ENCODE assay signal across 8 cellular contexts in genomic region chr3:64187065-64187959, GRCh38. TPM values are rescaled to one million over a fixed set of nuclear protein-coding genes. Genes with fewer than 3 reads are reported as not detected.
DNase-seq lines count a peak whose midpoint lies in the region; ATAC-seq and TF ChIP-seq lines count a peak whose summit lies in the region.

No MANE protein-coding gene starts in this region.

- POLR2A ChIA-PET in activated CD4-positive, alpha-beta memory T cell treated with anti-CD3 and anti-CD28 coated beads, Interleukin-2, amount 10 ng/mL, durations not matched to agents 7 days and 5 days (lab: Charles Lee): no interaction called here

- H3K9me3 ChIP-seq in endodermal cell (ENCODE audit: control insufficient read depth, low read length) (no peaks in the 10 kb centered on the region), mucosa of descending colon (no peaks in the 10 kb centered on the region)

- intact Hi-C loops in mucosa of descending colon (cut with DNase I, micrococcal nuclease): no loop called here

- CTCF ChIA-PET in activated CD4-positive, alpha-beta memory T cell treated with anti-CD3 and anti-CD28 coated beads, Interleukin-2, amount 10 ng/mL, durations not matched to agents 7 days and 5 days (lab: Charles Lee): no interaction called here

- peak overlapping the region; percentile 67 for H3K27ac ChIP-seq in endodermal cell (ENCODE audit: low read depth, low read length)

- no peak overlapping the region for H3K4me3 Mint-ChIP-seq in endodermal cell
- no peak overlapping the region for H3K4me3 Mint-ChIP-seq in activated CD4-positive, alpha-beta memory T cell treated with anti-CD3 and anti-CD28 coated beads, Interleukin-2, amount 10 ng/mL, durations not matched to agents 7 days and 5 days
- H3K4me3 Mint-ChIP-seq in activated naive CD8-positive, alpha-beta T cell treated with anti-CD3 and anti-CD28 coated beads for 36 hours: no peak overlapping the region

- peaks cover 12% of the 10 kb centered on the region for H3K4me1 ChIP-seq in endodermal cell (ENCODE audit: control insufficient read depth, insufficient read depth, low read length)
- no peaks in the 10 kb centered on the region for H3K4me1 ChIP-seq in mucosa of descending colon (ENCODE audit: low read depth)

- H3K27ac Mint-ChIP-seq in endodermal cell: no peak overlapping the region
- no peak overlapping the region for H3K27ac Mint-ChIP-seq in activated CD4-positive, alpha-beta memory T cell treated with anti-CD3 and anti-CD28 coated beads, Interleukin-2, amount 10 ng/mL, durations not matched to agents 7 days and 5 days
- no peak overlapping the region for H3K27ac Mint-ChIP-seq in activated naive CD8-positive, alpha-beta T cell treated with anti-CD3 and anti-CD28 coated beads for 36 hours

- no peak overlapping the region for H3K9ac ChIP-seq in endodermal cell (ENCODE audit: extremely low read depth, low read length, poor library complexity, severe bottlenecking)

- H3K27me3 ChIP-seq in endodermal cell (ENCODE audit: control insufficient read depth, insufficient read depth, low read length, poor library complexity, severe bottlenecking): no peaks in the 10 kb centered on the region

- H3K4me1 Mint-ChIP-seq in endodermal cell: peaks cover 19% of the 10 kb centered on the region
- no peaks in the 10 kb centered on the region for H3K4me1 Mint-ChIP-seq in activated CD4-positive, alpha-beta memory T cell treated with anti-CD3 and anti-CD28 coated beads, Interleukin-2, amount 10 ng/mL, durations not matched to agents 7 days and 5 days
- H3K4me1 Mint-ChIP-seq in activated naive CD8-positive, alpha-beta T cell treated with anti-CD3 and anti-CD28 coated beads for 36 hours: no peaks in the 10 kb centered on the region

- 66 to 84% methylated on average over 8 to 9 of the region's 9 CpGs for WGBS in endodermal cell (ENCODE audit: insufficient coverage in 1 of 2, insufficient read length in 1 of 2), 2 experiments

- no peaks in the 10 kb centered on the region for H3K36me3 Mint-ChIP-seq in endodermal cell (ENCODE audit: low read depth)
- H3K36me3 Mint-ChIP-seq in activated CD4-positive, alpha-beta memory T cell treated with anti-CD3 and anti-CD28 coated beads, Interleukin-2, amount 10 ng/mL, durations not matched to agents 7 days and 5 days (ENCODE audit: low read depth): no peaks in the 10 kb centered on the region
- H3K36me3 Mint-ChIP-seq in activated naive CD8-positive, alpha-beta T cell treated with anti-CD3 and anti-CD28 coated beads for 36 hours: no peaks in the 10 kb centered on the region

- no peak overlapping the region for H3K4me3 ChIP-seq in endodermal cell (ENCODE audit: low read length)
- H3K4me3 ChIP-seq in mucosa of descending colon: no peak overlapping the region

- H3K36me3 ChIP-seq in endodermal cell (ENCODE audit: control insufficient read depth, insufficient read depth, low read length): no peaks in the 10 kb centered on the region
- H3K36me3 ChIP-seq in mucosa of descending colon (ENCODE audit: low read depth): no peaks in the 10 kb centered on the region

- no peaks in the 10 kb centered on the region for H3K27me3 Mint-ChIP-seq in endodermal cell (ENCODE audit: insufficient read depth)
- H3K27me3 Mint-ChIP-seq in activated CD4-positive, alpha-beta memory T cell treated with anti-CD3 and anti-CD28 coated beads, Interleukin-2, amount 10 ng/mL, durations not matched to agents 7 days and 5 days: no peaks in the 10 kb centered on the region
- no peaks in the 10 kb centered on the region for H3K27me3 Mint-ChIP-seq in activated naive CD8-positive, alpha-beta T cell treated with anti-CD3 and anti-CD28 coated beads for 36 hours

- no peaks in the 10 kb centered on the region for H3K9me3 Mint-ChIP-seq in endodermal cell
- H3K9me3 Mint-ChIP-seq in activated CD4-positive, alpha-beta memory T cell treated with anti-CD3 and anti-CD28 coated beads, Interleukin-2, amount 10 ng/mL, durations not matched to agents 7 days and 5 days: no peaks in the 10 kb centered on the region
- no peaks in the 10 kb centered on the region for H3K9me3 Mint-ChIP-seq in activated naive CD8-positive, alpha-beta T cell treated with anti-CD3 and anti-CD28 coated beads for 36 hours

- TF ChIP-seq CTCF in endodermal cell (conservative IDR thresholded peaks at IDR 0.05) (no peak), mucosa of descending colon (IDR thresholded peaks at IDR 0.05) (no peak)

- peak; percentile 81 for ATAC-seq in mucosa of descending colon
- ATAC-seq in GM21528 (IDR thresholded peaks at IDR 0.05; ENCODE audit: low FRiP score, unreplicated experiment): no peak

- DNase-seq in AG08396 (ENCODE audit: low spot score) (peak; percentile 71), NCI-H2029 treated with DMSO at 0.1 percent for 48 hours (lab: John Stamatoyannopoulos, UW) (peak; percentile 25), endodermal cell (no peak), mucosa of descending colon (peak; percentile 37 to 52 (median 44)), NCI-H2107 treated with DMSO at 0.1 percent for 48 hours (lab: John Stamatoyannopoulos, UW; ENCODE audit: unreplicated experiment) (no peak)
- DNase-seq in activated CD4-positive, alpha-beta memory T cell treated with anti-CD3 and anti-CD28 coated beads, Interleukin-2, amount 10 ng/mL, durations not matched to agents 7 days and 5 days: no peak
- DNase-seq in activated naive CD8-positive, alpha-beta T cell treated with anti-CD3 and anti-CD28 coated beads for 36 hours: no peak

RNA-seq across cellular contexts. Expression of gene PRICKLE2, which starts 38.0 kb away (rescaled TPM):
- total RNA-seq in endodermal cell (10 to 100 TPM in 1 of 2 donors, 1 to 10 TPM in 1; 8.5 to 10.4 TPM), mucosa of descending colon (10 to 100 TPM in 1 of 3 donors, 1 to 10 TPM in 2; 4.3 to 66.3 (median 7.0) TPM)
- 7.4 TPM for polyA plus RNA-seq in endodermal cell (2013, experiment 1 of 2)
- 7.5 TPM for polyA plus RNA-seq in endodermal cell (2013, experiment 2 of 2)
- total RNA-seq in activated CD4-positive, alpha-beta memory T cell treated with anti-CD3 and anti-CD28 coated beads, Interleukin-2, amount 10 ng/mL, durations not matched to agents 7 days and 5 days: not detected
- total RNA-seq in activated naive CD8-positive, alpha-beta T cell treated with anti-CD3 and anti-CD28 coated beads for 36 hours: not detected

Comparison
In these comparisons a context has a peak if more than half of its experiments do, and no peak if none do; other contexts are left out.
1. DNase-seq: peak in AG08396 (single experiment), NCI-H2029 treated with DMSO at 0.1 percent for 48 hours (single experiment) and mucosa of descending colon (3 of 3); none in endodermal cell (single experiment), activated CD4-positive, alpha-beta memory T cell treated with anti-CD3 and anti-CD28 coated beads, Interleukin-2, amount 10 ng/mL, durations not matched to agents 7 days and 5 days (single experiment), NCI-H2107 treated with DMSO at 0.1 percent for 48 hours (single experiment) and activated naive CD8-positive, alpha-beta T cell treated with anti-CD3 and anti-CD28 coated beads for 36 hours (single experiment).
2. RNA of gene PRICKLE2, which starts 38.0 kb away (total RNA-seq): 8.5 to 10.4 TPM in endodermal cell and 4.3 to 66.3 TPM in mucosa of descending colon; not detected in activated naive CD8-positive, alpha-beta T cell treated with anti-CD3 and anti-CD28 coated beads for 36 hours and not detected in activated CD4-positive, alpha-beta memory T cell treated with anti-CD3 and anti-CD28 coated beads, Interleukin-2, amount 10 ng/mL, durations not matched to agents 7 days and 5 days; every median in the first group is over 4 times any median in the second.